In genomic region chr3:34969513-34969912, GRCh38 we compare ENCODE assay signal across 18 cellular contexts.
"Had no signal": no experiment of that assay in that cellular context is flagged by ENCODE, and none has a peak within 500 bp of the region (broad histone marks: within the 10 kb centered on the region; RNA-seq: fewer than 3 reads in every experiment).

No MANE protein-coding gene starts in this region.

- H3K4me1 Mint-ChIP-seq: activated CD4-positive, alpha-beta T cell treated with anti-CD3 and anti-CD28 coated beads, Interleukin-2, amount 10 ng/mL, durations not matched to agents 7 days and 5 days; activated naive CD4-positive, alpha-beta T cell treated with anti-CD3 and anti-CD28 coated beads, Interleukin-2, amount 10 ng/mL, durations not matched to agents 7 days and 5 days; activated T-helper 17 cell treated with anti-CD3 and anti-CD28 coated beads, Interleukin-2, amount 50 U/mL, for 72 hours; stimulated activated naive CD8-positive, alpha-beta T cell treated with anti-CD3 and anti-CD28 coated beads, Interleukin-15, amount 100 ng/mL, for 72 hours had no signal

- H3K27ac ChIP-seq: adrenal gland, lower lobe of right lung, neutrophil, skin epidermis, testis had no signal

- DNase-seq: activated CD4-positive, alpha-beta T cell treated with anti-CD3 and anti-CD28 coated beads, Interleukin-2, amount 10 ng/mL, durations not matched to agents 7 days and 5 days; activated CD4-positive, CD25-positive, alpha-beta regulatory T cell; activated naive CD4-positive, alpha-beta T cell treated with anti-CD3 and anti-CD28 coated beads, Interleukin-2, amount 10 ng/mL, durations not matched to agents 7 days and 5 days; activated T-cell treated with anti-CD3 and anti-CD28 coated beads for 4 hours; adrenal gland; cerebellar nuclear complex; foreskin fibroblast; glutamatergic neuron; lower lobe of right lung; midbrain; posterior cingulate gyrus; stimulated activated CD4-positive, alpha-beta T cell treated with anti-CD3 and anti-CD28 coated beads, Interleukin-4, amount 100 ng/mL, for 4 hours; stimulated activated naive CD8-positive, alpha-beta T cell treated with anti-CD3 and anti-CD28 coated beads, Interleukin-15, amount 100 ng/mL, for 72 hours; testis had no signal

- H3K36me3 Mint-ChIP-seq: activated naive CD4-positive, alpha-beta T cell treated with anti-CD3 and anti-CD28 coated beads, Interleukin-2, amount 10 ng/mL, durations not matched to agents 7 days and 5 days had no signal

- H3K9me3 Mint-ChIP-seq: activated CD4-positive, alpha-beta T cell treated with anti-CD3 and anti-CD28 coated beads, Interleukin-2, amount 10 ng/mL, durations not matched to agents 7 days and 5 days; activated T-helper 17 cell treated with anti-CD3 and anti-CD28 coated beads, Interleukin-2, amount 50 U/mL, for 72 hours; stimulated activated naive CD8-positive, alpha-beta T cell treated with anti-CD3 and anti-CD28 coated beads, Interleukin-15, amount 100 ng/mL, for 72 hours had no signal

- ATAC-seq: activated T-helper 17 cell treated with anti-CD3 and anti-CD28 coated beads, Interleukin-2, amount 50 U/mL, for 72 hours; esophagus mucosa; lower lobe of right lung; stimulated activated naive CD8-positive, alpha-beta T cell treated with anti-CD3 and anti-CD28 coated beads, Interleukin-15, amount 100 ng/mL, for 72 hours had no signal

- H3K27me3 Mint-ChIP-seq: activated CD4-positive, alpha-beta T cell treated with anti-CD3 and anti-CD28 coated beads, Interleukin-2, amount 10 ng/mL, durations not matched to agents 7 days and 5 days; activated naive CD4-positive, alpha-beta T cell treated with anti-CD3 and anti-CD28 coated beads, Interleukin-2, amount 10 ng/mL, durations not matched to agents 7 days and 5 days; activated T-helper 17 cell treated with anti-CD3 and anti-CD28 coated beads, Interleukin-2, amount 50 U/mL, for 72 hours; stimulated activated naive CD8-positive, alpha-beta T cell treated with anti-CD3 and anti-CD28 coated beads, Interleukin-15, amount 100 ng/mL, for 72 hours had no signal

- H3K36me3 ChIP-seq: adrenal gland, lower lobe of right lung, neutrophil had no signal

- H3K4me1 ChIP-seq: adrenal gland, lower lobe of right lung, testis had no signal

- H3K27me3 ChIP-seq: adrenal gland, neutrophil, testis had no signal

- H3K27ac Mint-ChIP-seq: activated CD4-positive, alpha-beta T cell treated with anti-CD3 and anti-CD28 coated beads, Interleukin-2, amount 10 ng/mL, durations not matched to agents 7 days and 5 days; activated naive CD4-positive, alpha-beta T cell treated with anti-CD3 and anti-CD28 coated beads, Interleukin-2, amount 10 ng/mL, durations not matched to agents 7 days and 5 days; activated T-helper 17 cell treated with anti-CD3 and anti-CD28 coated beads, Interleukin-2, amount 50 U/mL, for 72 hours; stimulated activated naive CD8-positive, alpha-beta T cell treated with anti-CD3 and anti-CD28 coated beads, Interleukin-15, amount 100 ng/mL, for 72 hours had no signal

- H3K4me3 ChIP-seq: adrenal gland, lower lobe of right lung, skin epidermis, testis had no signal

- H3K4me3 Mint-ChIP-seq: activated CD4-positive, alpha-beta T cell treated with anti-CD3 and anti-CD28 coated beads, Interleukin-2, amount 10 ng/mL, durations not matched to agents 7 days and 5 days; activated naive CD4-positive, alpha-beta T cell treated with anti-CD3 and anti-CD28 coated beads, Interleukin-2, amount 10 ng/mL, durations not matched to agents 7 days and 5 days; activated T-helper 17 cell treated with anti-CD3 and anti-CD28 coated beads, Interleukin-2, amount 50 U/mL, for 72 hours; stimulated activated naive CD8-positive, alpha-beta T cell treated with anti-CD3 and anti-CD28 coated beads, Interleukin-15, amount 100 ng/mL, for 72 hours had no signal
